2 cellular contexts compared by ENCODE assay signal in the genomic region with DNA sequence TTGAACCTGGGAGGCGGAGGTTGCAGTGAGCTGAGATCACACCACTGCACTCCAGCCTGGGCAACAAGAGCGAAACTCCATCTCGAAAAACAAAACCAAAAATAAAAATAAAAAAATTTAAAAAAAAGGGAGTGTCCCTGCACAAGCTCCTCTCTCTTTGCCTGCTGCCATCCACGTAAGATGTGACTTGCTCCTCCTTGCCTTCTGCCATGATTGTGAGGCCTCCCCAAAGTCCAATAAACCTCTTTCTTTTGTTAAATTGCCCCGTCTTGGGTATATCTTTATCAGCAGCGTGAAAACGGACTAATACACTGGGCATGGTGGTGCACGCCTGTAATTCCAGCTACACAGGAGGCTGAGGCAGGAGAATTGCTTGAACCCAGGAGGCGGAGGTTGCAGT. TPM values are rescaled to one million over a fixed set of nuclear protein-coding genes. Genes with fewer than 3 reads are reported as not detected.
"Had no signal": no experiment of that assay in that cellular context is flagged by ENCODE, and none has a peak within 500 bp of the region (broad histone marks: within the 10 kb centered on the region; RNA-seq: fewer than 3 reads in every experiment).

No MANE protein-coding gene starts in this region.

RNA-seq across cellular contexts. Expression of a gene that starts 4.5 kb away (rescaled TPM):
- total RNA-seq: hepatocyte had no signal
- polyA plus RNA-seq: keratinocyte had no signal
